Comparison of ENCODE assay signal across 11 cellular contexts in genomic region chr17:78159575-78160158, GRCh38. TPM values are rescaled to one million over a fixed set of nuclear protein-coding genes. Genes with fewer than 3 reads are reported as not detected.
DNase-seq lines count a peak whose midpoint lies in the region; ATAC-seq, FAIRE-seq and TF ChIP-seq lines count a peak whose summit lies in the region.
"Had no signal": no experiment of that assay in that cellular context is flagged by ENCODE, and none has a peak within 500 bp of the region (broad histone marks: within the 10 kb centered on the region; RNA-seq: fewer than 3 reads in every experiment).

No MANE protein-coding gene starts in this region.

- ATAC-seq in GM19397 (IDR thresholded peaks at IDR 0.05; ENCODE audit: unreplicated experiment) = no peak

- H3K27me3 Mint-ChIP-seq in CD14-positive monocyte (ENCODE audit: low read depth in 3 of 3) = peaks cover 0 to 8% (median 0%) of the 10 kb centered on the region in 3 donors

- DNase-seq in CD14-positive monocyte (ENCODE audit: low spot score) = no peak
- no peak for DNase-seq in GM19239 (ENCODE audit: insufficient read length, low spot score)
- DNase-seq in SKM-1 treated with dmso at 0.1 percent for 144 hours (lab: John Stamatoyannopoulos, UW; ENCODE audit: unreplicated experiment) = peak; percentile 70
- peak; percentile 23 for DNase-seq in fibroblast of the aortic adventitia (ENCODE audit: low read depth)
- DNase-seq in NCI-H2171 treated with DMSO at 0.1 percent for 48 hours (lab: John Stamatoyannopoulos, UW) = no peak
- DNase-seq in T-helper 9 cell = no peak
- no peak for DNase-seq in NCI-H187 treated with DMSO at 0.1 percent for 48 hours (lab: John Stamatoyannopoulos, UW)
- DNase-seq: DND-41 had no signal

- FAIRE-seq in GM19239 (lab: Jason Lieb, UNC) = peak; percentile 98

- no peaks in the 10 kb centered on the region for H3K36me3 Mint-ChIP-seq in CD14-positive monocyte

- H3K4me3 Mint-ChIP-seq in CD14-positive monocyte = peak overlapping the region; percentile 16 to 65

- no peak overlapping the region for H3K4me3 ChIP-seq in fibroblast of the aortic adventitia (ENCODE audit: low read depth, low read length)

- intact Hi-C loops in CD14-positive monocyte (cut with micrococcal nuclease) = no loop called here

- peaks cover 47% of the 10 kb centered on the region for H3K4me1 Mint-ChIP-seq in CD14-positive monocyte

- TF ChIP-seq CTCF in CD14-positive monocyte (IDR thresholded peaks at IDR 0.05) (no peak), fibroblast of the aortic adventitia (IDR thresholded peaks at IDR 0.05; ENCODE audit: insufficient read depth, low read length) (no peak)

- peak overlapping the region in 6 of 7 donors; percentile 26 to 80 (median 58) for H3K27ac Mint-ChIP-seq in CD14-positive monocyte

- H3K9me3 Mint-ChIP-seq in CD14-positive monocyte = peaks cover 0 to 3% (median 0%) of the 10 kb centered on the region in 7 donors

RNA-seq across cellular contexts. Expression of gene SYNGR2, which starts 8.7 kb away (rescaled TPM):
- polyA plus RNA-seq in CD14-positive monocyte = 100 to 1,000 TPM; 350 to 402 TPM
- 0.90 and 4.6 TPM in 2 replicates for total RNA-seq in fibroblast of the aortic adventitia (ENCODE audit: low replicate concordance)

RNA-seq across cellular contexts. Expression of gene C17orf99, which starts 13.5 kb away (rescaled TPM):
- polyA plus RNA-seq in CD14-positive monocyte = not detected
- total RNA-seq in fibroblast of the aortic adventitia (ENCODE audit: low replicate concordance) = not detected in 2 replicates
- total RNA-seq: dermis microvascular lymphatic vessel endothelial cell, subcutaneous adipose tissue had no signal

RNA-seq across cellular contexts. Expression of gene TK1, which starts 27.2 kb away (rescaled TPM):
- polyA plus RNA-seq in CD14-positive monocyte = 1 to 10 TPM; 1.4 to 2.0 TPM
- total RNA-seq in fibroblast of the aortic adventitia (ENCODE audit: low replicate concordance) = 4.3 and 75.9 TPM in 2 replicates

RNA-seq across cellular contexts. Expression of gene AFMID, which starts 27.5 kb away (rescaled TPM):
- 10 to 100 TPM in 1 of 2 donors, 1 to 10 TPM in 1; 7.1 to 14.2 TPM for polyA plus RNA-seq in CD14-positive monocyte
- total RNA-seq in fibroblast of the aortic adventitia (ENCODE audit: low replicate concordance) = 41.0 and 45.1 TPM in 2 replicates

RNA-seq across cellular contexts. Expression of gene TMC8, which starts 29.1 kb away (rescaled TPM):
- 10 to 100 TPM; 13.3 to 15.1 TPM for polyA plus RNA-seq in CD14-positive monocyte
- not detected in 2 replicates for total RNA-seq in fibroblast of the aortic adventitia (ENCODE audit: low replicate concordance)

Comparison
In these comparisons a context has a peak if more than half of its experiments do, and no peak if none do; other contexts are left out.
1. DNase-seq: peak in SKM-1 treated with dmso at 0.1 percent for 144 hours (single experiment) and fibroblast of the aortic adventitia (single experiment); none in CD14-positive monocyte (single experiment), GM19239 (single experiment), NCI-H2171 treated with DMSO at 0.1 percent for 48 hours (single experiment), T-helper 9 cell (single experiment) and NCI-H187 treated with DMSO at 0.1 percent for 48 hours (single experiment).